ENCODE assay signal across 8 cellular contexts in the genomic region with DNA sequence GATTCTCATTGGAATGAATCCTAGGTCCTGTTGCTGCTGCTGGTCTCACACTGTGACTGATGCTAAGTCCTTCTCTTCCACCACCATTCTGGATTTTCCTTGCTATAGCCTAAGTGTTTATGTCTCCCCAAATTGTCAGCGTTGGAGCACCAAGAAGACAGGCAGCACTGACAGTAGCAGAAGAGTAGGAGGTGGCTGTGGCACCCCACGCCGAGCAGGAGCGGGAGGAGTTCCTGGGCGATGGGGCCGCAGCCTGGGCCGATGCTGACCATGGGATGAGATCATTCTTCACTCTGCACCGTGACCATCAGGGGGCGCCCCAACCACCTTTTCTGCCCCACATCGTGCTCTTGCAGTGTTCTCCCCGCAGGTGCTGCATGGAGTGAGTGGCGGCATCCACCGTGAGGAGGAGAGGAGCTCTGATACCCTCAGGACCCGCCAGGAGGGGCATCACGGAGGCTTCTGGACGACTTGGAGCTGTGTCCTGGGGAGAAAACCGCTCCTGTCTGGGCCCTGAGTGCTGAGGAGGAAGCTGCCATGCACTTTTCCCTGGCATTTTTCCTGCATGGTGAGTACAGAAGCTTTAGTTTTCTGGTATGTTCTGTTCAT. TPM values are rescaled to one million over a fixed set of nuclear protein-coding genes. Genes with fewer than 3 reads are reported as not detected.
DNase-seq lines count a peak whose midpoint lies in the region; ATAC-seq and TF ChIP-seq lines count a peak whose summit lies in the region.

No MANE protein-coding gene starts in this region.

- ATAC-seq in activated naive CD4-positive, alpha-beta T cell treated with anti-CD3 and anti-CD28 coated beads, Interleukin-2, amount 50 U/mL, for 72 hours, result peak; percentile 98 to 99
- ATAC-seq in heart left ventricle, result peak; percentile 65 to 93 (median 82)
- peak; percentile 69 to 83 (median 80) for ATAC-seq in psoas muscle
- no peak for ATAC-seq in HG02870 (IDR thresholded peaks at IDR 0.05; ENCODE audit: unreplicated experiment)

- TF ChIP-seq POLR2A in heart left ventricle (IDR thresholded peaks at IDR 0.05) (peak in 1 of 2 donors; percentile 18), vagina (IDR thresholded peaks at IDR 0.05) (no peak)

- no peaks in the 10 kb centered on the region for H3K9me3 Mint-ChIP-seq in activated naive CD4-positive, alpha-beta T cell treated with anti-CD3 and anti-CD28 coated beads, Interleukin-2, amount 50 U/mL, for 72 hours

- H3K4me3 ChIP-seq in heart left ventricle (no peak overlapping the region), psoas muscle (no peak overlapping the region), vagina (no peak overlapping the region)

- H3K4me1 ChIP-seq in heart left ventricle (peaks cover 0 to 6% (median 0%) of the 10 kb centered on the region in 12 donors), psoas muscle (no peaks in the 10 kb centered on the region), vagina (peaks cover 6% of the 10 kb centered on the region)

- H3K27ac ChIP-seq in heart left ventricle (no peak overlapping the region), psoas muscle (no peak overlapping the region), vagina (no peak overlapping the region)

- 3 to 6% (median 4%) methylated on average over 14 to 17 of the region's 17 CpGs for WGBS in heart left ventricle, 4 donors
- WGBS in psoas muscle, 3 donors, result 5% methylated on average over 17 of the region's 17 CpGs

- H3K36me3 Mint-ChIP-seq in activated naive CD4-positive, alpha-beta T cell treated with anti-CD3 and anti-CD28 coated beads, Interleukin-2, amount 50 U/mL, for 72 hours, result no peaks in the 10 kb centered on the region

- DNase-seq in GDM1 (lab: John Stamatoyannopoulos, UW), result peak; percentile 8
- DNase-seq in M059J (ENCODE audit: low read depth), result peak; percentile 20
- peak; percentile 82 for DNase-seq in SKM-1 (lab: John Stamatoyannopoulos, UW; ENCODE audit: unreplicated experiment)
- DNase-seq in activated naive CD4-positive, alpha-beta T cell treated with anti-CD3 and anti-CD28 coated beads, Interleukin-2, amount 50 U/mL, for 72 hours (ENCODE audit: low spot score in 2 of 2), result peak; percentile 73 to 91
- peak; percentile 39 to 85 (median 63) for DNase-seq in heart left ventricle
- peak; percentile 67 to 80 for DNase-seq in psoas muscle
- no peak for DNase-seq in vagina (ENCODE audit: extremely low spot score in 2 of 2)

- intact Hi-C loops in heart left ventricle (cut with DNase I), result no loop called here
- intact Hi-C loops in psoas muscle (cut with DNase I), result no loop called here
- intact Hi-C loops in vagina (cut with DNase I), result no loop called here

- H3K9me3 ChIP-seq in heart left ventricle, result no peaks in the 10 kb centered on the region
- H3K9me3 ChIP-seq in psoas muscle, result peaks cover 6% of the 10 kb centered on the region
- H3K9me3 ChIP-seq in vagina, result no peaks in the 10 kb centered on the region

- peaks cover 0 to 30% (median 8%) of the 10 kb centered on the region in 9 donors for H3K27me3 ChIP-seq in heart left ventricle
- peaks cover 2 to 4% (median 3%) of the 10 kb centered on the region in 3 donors for H3K27me3 ChIP-seq in psoas muscle (ENCODE audit: insufficient read depth in 3 of 3, low read length in 2 of 3)
- H3K27me3 ChIP-seq in vagina, result no peaks in the 10 kb centered on the region

- H3K36me3 ChIP-seq in heart left ventricle, result no peaks in the 10 kb centered on the region
- no peaks in the 10 kb centered on the region for H3K36me3 ChIP-seq in psoas muscle (ENCODE audit: insufficient read depth in 1 of 2, low read depth in 1 of 2)
- no peaks in the 10 kb centered on the region for H3K36me3 ChIP-seq in vagina

- no peak overlapping the region for H3K27ac Mint-ChIP-seq in activated naive CD4-positive, alpha-beta T cell treated with anti-CD3 and anti-CD28 coated beads, Interleukin-2, amount 50 U/mL, for 72 hours

- TF ChIP-seq CTCF in heart left ventricle (IDR thresholded peaks at IDR 0.05) (peak; percentile 58 to 84 (median 76)), psoas muscle (IDR thresholded peaks at IDR 0.05) (peak; percentile 68), vagina (IDR thresholded peaks at IDR 0.05) (peak in 2 of 3 experiments; percentile 37 to 49)

RNA-seq across cellular contexts. Expression of a gene that starts 57.0 kb away (rescaled TPM):
- not detected in 2 replicates for total RNA-seq in M059J (2014; rRNA removed; shearing (Covaris generic))
- not detected for total RNA-seq in activated naive CD4-positive, alpha-beta T cell treated with anti-CD3 and anti-CD28 coated beads, Interleukin-2, amount 50 U/mL, for 72 hours
- not detected for total RNA-seq in heart left ventricle
- polyA plus RNA-seq in heart left ventricle, result not detected
- under 1 TPM in 2 of 4 donors, not detected in 2; 0.22 to 0.30 TPM for total RNA-seq in psoas muscle
- under 1 TPM in 1 of 3 donors, not detected in 2; 0.51 TPM for polyA plus RNA-seq in psoas muscle
- total RNA-seq in vagina, result not detected

Comparison
In these comparisons a context has a peak if more than half of its experiments do, and no peak if none do; other contexts are left out.
1. DNase-seq: peak in GDM1 (single experiment), M059J (single experiment), SKM-1 (single experiment), activated naive CD4-positive, alpha-beta T cell treated with anti-CD3 and anti-CD28 coated beads, Interleukin-2, amount 50 U/mL, for 72 hours (2 of 2), heart left ventricle (5 of 5) and psoas muscle (2 of 2); none in vagina (0 of 2).
2. Peak in every context shown above with its lines, with median percentiles within 50 percentile points of each other: CTCF ChIP-seq.